16 cellular contexts compared by ENCODE assay signal in the genomic region with DNA sequence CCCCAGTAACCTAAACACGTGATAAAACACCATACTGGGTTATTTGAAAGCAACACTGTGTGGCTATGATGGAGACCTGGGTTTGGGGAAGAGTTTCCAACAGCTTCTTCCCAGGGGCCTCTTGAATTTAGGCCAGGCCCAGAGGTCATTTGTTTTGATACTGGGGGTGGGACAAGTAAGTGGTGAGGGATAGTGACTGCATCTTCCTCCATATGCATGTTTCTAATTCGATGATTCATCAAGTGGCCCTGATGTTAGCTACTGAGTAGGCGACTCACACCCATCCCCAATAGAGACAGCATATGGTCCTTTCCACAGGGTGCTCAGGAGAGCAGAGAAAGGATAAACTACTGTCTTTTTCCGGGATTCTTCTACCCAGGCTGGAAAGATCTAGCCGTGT. TPM values are rescaled to one million over a fixed set of nuclear protein-coding genes. Genes with fewer than 3 reads are reported as not detected.
DNase-seq lines count a peak whose midpoint lies in the region; ATAC-seq and TF ChIP-seq lines count a peak whose summit lies in the region.
"Had no signal": no experiment of that assay in that cellular context is flagged by ENCODE, and none has a peak within 500 bp of the region (broad histone marks: within the 10 kb centered on the region; RNA-seq: fewer than 3 reads in every experiment).

No MANE protein-coding gene starts in this region.

- DNase-seq in G401 (ENCODE audit: low spot score) (peak; percentile 42), NCI-H524 (lab: John Stamatoyannopoulos, UW) (peak; percentile 54 to 85), cerebellar cortex (ENCODE audit: low spot score) (peak; percentile 31), renal cortical epithelial cell (ENCODE audit: low read depth) (peak; percentile 30), RPMI8226 (no peak), NCI-H1092 treated with DMSO at 0.1 percent for 48 hours (lab: John Stamatoyannopoulos, UW) (no peak), omental fat pad (ENCODE audit: low spot score) (no peak)
- DNase-seq: activated CD4-positive, alpha-beta T cell treated with anti-CD3 and anti-CD28 coated beads, Interleukin-2, amount 50 U/mL, for 48 hours; GF-D8; heart left ventricle; NCI-H1417; NCI-H69; sigmoid colon had no signal

- ATAC-seq in GM19023 (IDR thresholded peaks at IDR 0.05; ENCODE audit: unreplicated experiment) (no peak), omental fat pad (ENCODE audit: low FRiP score) (no peak)
- ATAC-seq: heart left ventricle; natural killer cell treated with Interleukin-12 subunit alpha and Interleukin-12 subunit beta and Interleukin-15 and Interleukin-18, amount 100 ng/mL, for 72 hours had no signal

- in situ Hi-C loops in G401 (cut with HindIII; ENCODE audit: low sequenced_read_pairs): no loop called here

- TF ChIP-seq CTCF in omental fat pad (IDR thresholded peaks at IDR 0.05): no peak

RNA-seq across cellular contexts. Expression of gene NDP, which starts 2.7 kb away (rescaled TPM):
- not detected in 2 replicates for total RNA-seq in G401 (2014; rRNA removed; shearing (Covaris generic))
- total RNA-seq in renal cortical epithelial cell: 0.10 and 1.6 TPM in 2 replicates
- total RNA-seq in omental fat pad: under 1 TPM in 1 of 4 donors, not detected in 3; 0.63 TPM
- total RNA-seq: liver; natural killer cell treated with Interleukin-12 subunit alpha and Interleukin-12 subunit beta and Interleukin-15 and Interleukin-18, amount 100 ng/mL, for 72 hours had no signal

Comparison
In these comparisons a context has a peak if more than half of its experiments do, and no peak if none do; other contexts are left out.
1. DNase-seq: peak in G401 (single experiment), NCI-H524 (2 of 2), cerebellar cortex (single experiment) and renal cortical epithelial cell (single experiment); none in RPMI8226 (single experiment), NCI-H1092 treated with DMSO at 0.1 percent for 48 hours (single experiment) and omental fat pad (single experiment).